Comparison of ENCODE assay signal across 13 cellular contexts in the genomic region with DNA sequence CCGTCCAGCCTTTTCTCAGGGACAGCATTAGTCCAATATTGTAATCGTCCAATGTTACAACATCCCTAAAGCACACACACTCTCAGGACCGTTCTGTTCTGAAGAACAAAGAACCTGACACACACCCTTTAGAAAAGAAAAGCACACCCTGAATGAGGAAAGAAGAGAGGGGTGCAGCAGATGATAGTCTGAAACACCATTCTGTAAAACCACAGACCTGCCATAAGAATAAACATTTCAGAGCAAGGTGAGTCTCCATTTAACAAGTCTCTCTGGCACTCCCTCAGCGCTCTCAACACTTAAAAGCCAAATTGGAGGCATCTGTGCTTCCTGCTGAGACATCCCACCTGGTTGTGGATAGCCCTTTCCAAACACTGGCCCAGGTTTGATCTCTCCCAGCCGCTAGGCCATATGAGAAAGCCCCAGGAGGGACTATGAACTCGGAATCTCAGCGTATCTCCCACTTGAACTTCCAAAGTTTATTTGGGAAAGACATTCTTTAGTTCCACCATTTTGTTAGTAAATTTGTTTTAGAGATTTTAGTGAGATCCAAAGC. TPM values are rescaled to one million over a fixed set of nuclear protein-coding genes. Genes with fewer than 3 reads are reported as not detected.
DNase-seq lines count a peak whose midpoint lies in the region; ATAC-seq and TF ChIP-seq lines count a peak whose summit lies in the region.
"Had no signal": no experiment of that assay in that cellular context is flagged by ENCODE, and none has a peak within 500 bp of the region (broad histone marks: within the 10 kb centered on the region; RNA-seq: fewer than 3 reads in every experiment).

No MANE protein-coding gene starts in this region.

- CTCF ChIA-PET in activated naive CD4-positive, alpha-beta T cell treated with anti-CD3 and anti-CD28 coated beads for 36 hours (lab: Charles Lee) = interaction anchor here (1.0 to 1.2 kb wide), 2 partner anchors 71 to 77 kb away, joined by 3 to 4 read pairs; no protein-coding TSS in a partner anchor
- CTCF ChIA-PET in OCI-LY7 (lab: Charles Lee; ENCODE audit: unreplicated experiment) = interaction anchor here (1.3 kb wide), 1 partner anchor 82 kb away, joined by 4 read pairs; no protein-coding TSS in a partner anchor

- ATAC-seq in gastroesophageal sphincter (peak; percentile 59), upper lobe of left lung (ENCODE audit: low FRiP score in 2 of 2) (no peak)

- no peaks in the 10 kb centered on the region for H3K36me3 Mint-ChIP-seq in activated naive CD4-positive, alpha-beta T cell treated with anti-CD3 and anti-CD28 coated beads for 36 hours (ENCODE audit: low read depth)

- H3K9me3 ChIP-seq in OCI-LY7 (ENCODE audit: low read length) (no peaks in the 10 kb centered on the region), gastroesophageal sphincter (no peaks in the 10 kb centered on the region), upper lobe of left lung (no peaks in the 10 kb centered on the region)
- H3K9me3 ChIP-seq: colonic mucosa, SJCRH30 had no signal

- TF ChIP-seq POLR2A in gastroesophageal sphincter (IDR thresholded peaks at IDR 0.05) = no peak
- TF ChIP-seq POLR2A in upper lobe of left lung (IDR thresholded peaks at IDR 0.05) = no peak

- H2AFZ ChIP-seq in OCI-LY7 (ENCODE audit: low read length) = peak overlapping the region; percentile 24; the same call in 1 of the 2 replicates

- H3K4me3 Mint-ChIP-seq in activated naive CD4-positive, alpha-beta T cell treated with anti-CD3 and anti-CD28 coated beads for 36 hours = no peak overlapping the region
- H3K4me3 Mint-ChIP-seq: neural crest cell had no signal

- H3K27me3 ChIP-seq in gastroesophageal sphincter (no peaks in the 10 kb centered on the region), upper lobe of left lung (no peaks in the 10 kb centered on the region)
- H3K27me3 ChIP-seq: colonic mucosa, SJCRH30 had no signal

- no TSS peak for BruUV-seq in OCI-LY7 (replicated peaks; lab: Mats Ljungman, UMichigan)

- no peak for TF ChIP-seq EP300 in gastroesophageal sphincter (IDR thresholded peaks at IDR 0.05)
- TF ChIP-seq EP300 in upper lobe of left lung (IDR thresholded peaks at IDR 0.05) = no peak

- H3K27ac ChIP-seq in OCI-LY7 (ENCODE audit: low read depth, low read length, poor library complexity, severe bottlenecking) (peak overlapping the region; percentile 97), gastroesophageal sphincter (peak overlapping the region in 3 of 4 donors; percentile 54 to 81 (median 81)), upper lobe of left lung (peak overlapping the region; percentile 83 to 91 (median 90))
- H3K27ac ChIP-seq: colonic mucosa, SJCRH30 had no signal

- POLR2A ChIA-PET in OCI-LY7 (lab: Charles Lee) = interaction anchor here (0.8 to 10.2 kb wide), 12 partner anchors 12 to 176 kb away, joined by 3 to 89 read pairs (median 5); no protein-coding TSS in a partner anchor

- H3K36me3 ChIP-seq in OCI-LY7 (ENCODE audit: insufficient read depth, low read length) (no peaks in the 10 kb centered on the region), gastroesophageal sphincter (no peaks in the 10 kb centered on the region), upper lobe of left lung (no peaks in the 10 kb centered on the region)
- H3K36me3 ChIP-seq: colonic mucosa, SJCRH30 had no signal

- no peaks in the 10 kb centered on the region for H4K20me1 ChIP-seq in OCI-LY7 (ENCODE audit: insufficient read depth, low read length)

- TF ChIP-seq CTCF in OCI-LY7 (conservative IDR thresholded peaks at IDR 0.05; ENCODE audit: low read length) = no peak
- TF ChIP-seq CTCF in gastroesophageal sphincter (IDR thresholded peaks at IDR 0.05) = no peak
- no peak for TF ChIP-seq CTCF in upper lobe of left lung (IDR thresholded peaks at IDR 0.05)

- intact Hi-C loops in activated naive CD4-positive, alpha-beta T cell treated with anti-CD3 and anti-CD28 coated beads for 36 hours (cut with micrococcal nuclease) = loop anchor here (1.0 to 10.0 kb wide), 14 partner anchors 26 to 516 kb away; no protein-coding TSS in a partner anchor
- intact Hi-C loops in OCI-LY7 (cut with micrococcal nuclease; ENCODE audit: unreplicated experiment) = no loop called here

- peak overlapping the region; percentile 95 for H3K27ac Mint-ChIP-seq in activated naive CD4-positive, alpha-beta T cell treated with anti-CD3 and anti-CD28 coated beads for 36 hours

- DNase-seq in activated naive CD4-positive, alpha-beta T cell treated with anti-CD3 and anti-CD28 coated beads for 36 hours = no peak
- DNase-seq in activated naive CD4-positive, alpha-beta T cell treated with Interleukin-2 at 50 U/mL for 16 hours = no peak
- peak; percentile 48 for DNase-seq in OCI-LY7 (ENCODE audit: low spot score)
- DNase-seq in upper lobe of left lung = no peak
- DNase-seq in mesenteric fat pad (ENCODE audit: low spot score) = no peak
- no peak for DNase-seq in NCI-H82 (lab: John Stamatoyannopoulos, UW)
- no peak for DNase-seq in NOMO-1 treated with dmso at 0.1 percent for 144 hours (lab: John Stamatoyannopoulos, UW; ENCODE audit: unreplicated experiment)
- DNase-seq: colonic mucosa, NCI-H524, SJCRH30 had no signal

- H3K4me2 ChIP-seq in OCI-LY7 (ENCODE audit: low read length) = peak overlapping the region; percentile 78
- H3K4me2 ChIP-seq: smooth muscle cell had no signal

- H3K4me3 ChIP-seq in OCI-LY7 (ENCODE audit: low read depth, low read length, poor library complexity, severe bottlenecking) = peak overlapping the region; percentile 60
- no peak overlapping the region for H3K4me3 ChIP-seq in gastroesophageal sphincter
- H3K4me3 ChIP-seq in upper lobe of left lung = no peak overlapping the region
- H3K4me3 ChIP-seq: colonic mucosa, SJCRH30, smooth muscle cell had no signal

- peaks cover 6% of the 10 kb centered on the region; the same call in 1 of the 2 replicates for H3K79me2 ChIP-seq in OCI-LY7 (ENCODE audit: insufficient read depth, low read depth, low read length)

- H3K4me1 ChIP-seq in OCI-LY7 (ENCODE audit: insufficient read depth, low read length, poor library complexity, severe bottlenecking) = peaks cover 93% of the 10 kb centered on the region
- peaks cover 0 to 57% (median 6%) of the 10 kb centered on the region in 3 donors for H3K4me1 ChIP-seq in gastroesophageal sphincter
- H3K4me1 ChIP-seq in upper lobe of left lung = peaks cover 31 to 53% (median 46%) of the 10 kb centered on the region in 4 donors
- H3K4me1 ChIP-seq: colonic mucosa had no signal

- H3K9me3 Mint-ChIP-seq in activated naive CD4-positive, alpha-beta T cell treated with anti-CD3 and anti-CD28 coated beads for 36 hours = no peaks in the 10 kb centered on the region
- H3K9me3 Mint-ChIP-seq: neural crest cell had no signal

- no peaks in the 10 kb centered on the region for H3K9me2 ChIP-seq in OCI-LY7 (ENCODE audit: insufficient read depth, low read length)

- 75 to 81% methylated on average over 4 to 7 of the region's 7 CpGs for WGBS in gastroesophageal sphincter (ENCODE audit: low coverage in 1 of 2), 2 donors
- 70 to 79% methylated on average over 7 of the region's 7 CpGs for WGBS in upper lobe of left lung, 2 donors

- no peaks in the 10 kb centered on the region for H3K27me3 Mint-ChIP-seq in activated naive CD4-positive, alpha-beta T cell treated with anti-CD3 and anti-CD28 coated beads for 36 hours (ENCODE audit: low read depth)

- peaks cover 76% of the 10 kb centered on the region for H3K4me1 Mint-ChIP-seq in activated naive CD4-positive, alpha-beta T cell treated with anti-CD3 and anti-CD28 coated beads for 36 hours (ENCODE audit: low read depth)

RNA-seq across cellular contexts. Expression of a gene that starts 36.3 kb away (rescaled TPM):
- total RNA-seq in activated naive CD4-positive, alpha-beta T cell treated with anti-CD3 and anti-CD28 coated beads for 36 hours = 100 to 1,000 TPM; 336 to 338 TPM
- 203 and 210 TPM in 2 replicates for total RNA-seq in OCI-LY7 (2014; rRNA removed; shearing (Covaris generic))
- total RNA-seq in OCI-LY7 (2022) (466 and 503 TPM in 2 replicates), gastroesophageal sphincter (10 to 100 TPM; 32.2 to 65.2 (median 51.0) TPM), upper lobe of left lung (100 to 1,000 TPM in 1 of 6 donors, 10 to 100 TPM in 5; 29.3 to 107 (median 79.0) TPM), mesenteric fat pad (154 TPM)
